In genomic region chr11:119852741-119853140, GRCh38 we compare ENCODE assay signal across 16 cellular contexts.
DNase-seq lines count a peak whose midpoint lies in the region; ATAC-seq, FAIRE-seq and TF ChIP-seq lines count a peak whose summit lies in the region.
"Had no signal": no experiment of that assay in that cellular context is flagged by ENCODE, and none has a peak within 500 bp of the region (broad histone marks: within the 10 kb centered on the region; RNA-seq: fewer than 3 reads in every experiment).

No MANE protein-coding gene starts in this region.

- no peak overlapping the region for H3K14ac ChIP-seq in trophoblast cell (ENCODE audit: low read length)

- no peak overlapping the region for H2AK5ac ChIP-seq in trophoblast cell (ENCODE audit: low read length)

- no peak overlapping the region for H2BK120ac ChIP-seq in trophoblast cell (ENCODE audit: insufficient read depth, low read length, poor library complexity)

- H4K12ac ChIP-seq in trophoblast cell (ENCODE audit: low read depth, low read length) = no peak overlapping the region

- no CpG with 5 or more reads among the region's 2 CpGs for WGBS in trophoblast cell (ENCODE audit: extremely low coverage, insufficient coverage, insufficient read length)
- WGBS in heart right ventricle, 2 donors = 54 to 68% methylated on average over 2 of the region's 2 CpGs

- DNase-seq in BE2C (peak; percentile 47), NCI-H526 (lab: John Stamatoyannopoulos, UW) (peak; percentile 68 to 83), bronchial epithelial cell (ENCODE audit: low read depth) (no peak), trophoblast cell (no peak), heart right ventricle (no peak), SK-N-DZ (ENCODE audit: low spot score) (no peak)
- DNase-seq: CD8-positive, alpha-beta memory T cell; DMS53; GOT3 had no signal

- no peaks in the 10 kb centered on the region for H3K79me2 ChIP-seq in trophoblast cell (ENCODE audit: control insufficient read depth, insufficient read depth, low read length, poor library complexity)

- H3K18ac ChIP-seq in trophoblast cell (ENCODE audit: low read length) = no peak overlapping the region

- H3K79me1 ChIP-seq in trophoblast cell (ENCODE audit: low read length) = no peaks in the 10 kb centered on the region

- no peak overlapping the region for H4K8ac ChIP-seq in trophoblast cell (ENCODE audit: low read depth, low read length)

- no peak overlapping the region for H3K23ac ChIP-seq in trophoblast cell (ENCODE audit: low read length)

- no peak overlapping the region for H3K4me3 ChIP-seq in BE2C (ENCODE audit: low read depth, low read length)
- H3K4me3 ChIP-seq in bronchial epithelial cell (ENCODE audit: low read depth, low read length) = no peak overlapping the region
- H3K4me3 ChIP-seq in trophoblast cell (ENCODE audit: low read depth, low read length) = no peak overlapping the region
- H3K4me3 ChIP-seq in heart right ventricle = no peak overlapping the region
- H3K4me3 ChIP-seq: BLaER1, HAP-1 had no signal

- H3K27me3 ChIP-seq in BE2C = no peaks in the 10 kb centered on the region
- no peaks in the 10 kb centered on the region for H3K27me3 ChIP-seq in bronchial epithelial cell (ENCODE audit: control insufficient read depth, insufficient read depth, low read length)
- H3K27me3 ChIP-seq in trophoblast cell (ENCODE audit: insufficient read depth, low read length) = no peaks in the 10 kb centered on the region
- peaks cover 0 to 10% (median 0%) of the 10 kb centered on the region in 7 donors for H3K27me3 ChIP-seq in heart right ventricle
- H3K27me3 ChIP-seq: BLaER1 had no signal

- no peak overlapping the region for H3K9ac ChIP-seq in trophoblast cell (ENCODE audit: low read length)
- H3K9ac ChIP-seq: BLaER1 had no signal

- H3K36me3 ChIP-seq in BE2C (no peaks in the 10 kb centered on the region), bronchial epithelial cell (ENCODE audit: control insufficient read depth, insufficient read depth, low read length) (no peaks in the 10 kb centered on the region), trophoblast cell (ENCODE audit: control insufficient read depth in 1 of 2, insufficient read depth in 2 of 2, low read length in 2 of 2) (no peaks in the 10 kb centered on the region), heart right ventricle (no peaks in the 10 kb centered on the region)
- H3K36me3 ChIP-seq: BLaER1, HAP-1 had no signal

- no peak overlapping the region for H2BK12ac ChIP-seq in trophoblast cell (ENCODE audit: low read length)

- TF ChIP-seq CTCF in BE2C (IDR thresholded peaks at IDR 0.05; ENCODE audit: low read depth, low read length) (no peak), bronchial epithelial cell (IDR thresholded peaks at IDR 0.05; ENCODE audit: insufficient read depth, low read length, severe bottlenecking) (no peak), heart right ventricle (IDR thresholded peaks at IDR 0.05) (no peak)

- no peak overlapping the region for H2AFZ ChIP-seq in trophoblast cell (ENCODE audit: insufficient read depth, low read length, poor library complexity)

- H3K4me1 ChIP-seq in BE2C = peaks cover 15% of the 10 kb centered on the region
- peaks cover 10 to 12% of the 10 kb centered on the region in 2 experiments for H3K4me1 ChIP-seq in trophoblast cell (ENCODE audit: control insufficient read depth in 1 of 2, insufficient read depth in 2 of 2, low read length in 2 of 2)
- peaks cover 0 to 10% (median 0%) of the 10 kb centered on the region in 9 donors for H3K4me1 ChIP-seq in heart right ventricle
- H3K4me1 ChIP-seq: HAP-1 had no signal

- ATAC-seq in heart right ventricle (no peak), HG02938 (IDR thresholded peaks at IDR 0.05; ENCODE audit: unreplicated experiment) (no peak)
- ATAC-seq: HepG2 had no signal

- no peak overlapping the region for H2BK5ac ChIP-seq in trophoblast cell (ENCODE audit: low read depth, low read length, poor library complexity)

- H4K91ac ChIP-seq in trophoblast cell (ENCODE audit: low read depth, low read length) = no peak overlapping the region

- no peaks in the 10 kb centered on the region for H3K9me3 ChIP-seq in BE2C
- H3K9me3 ChIP-seq in trophoblast cell (ENCODE audit: insufficient read depth, low read depth, low read length) = peaks cover 2% of the 10 kb centered on the region
- H3K9me3 ChIP-seq in heart right ventricle = no peaks in the 10 kb centered on the region
- H3K9me3 ChIP-seq: BLaER1, HAP-1 had no signal

- H3K4me2 ChIP-seq in trophoblast cell (ENCODE audit: low read length) = peak overlapping the region; percentile 11
- H3K4me2 ChIP-seq: BLaER1 had no signal

- H3K4ac ChIP-seq in trophoblast cell (ENCODE audit: low read depth, low read length) = no peak overlapping the region

- H3K27ac ChIP-seq in trophoblast cell (ENCODE audit: low read depth, low read length) = no peak overlapping the region
- no peak overlapping the region for H3K27ac ChIP-seq in heart right ventricle
- H3K27ac ChIP-seq: 22Rv1, BLaER1 had no signal

- FAIRE-seq in bronchial epithelial cell (lab: Jason Lieb, UNC) = peak; percentile 43
- FAIRE-seq: GM12891, HepG2, HTR-8/SVneo had no signal

- intact Hi-C loops in heart right ventricle (cut with DNase I) = no loop called here

Comparison
In these comparisons a context has a peak if more than half of its experiments do, and no peak if none do; other contexts are left out.
1. DNase-seq: peak in BE2C (single experiment) and NCI-H526 (2 of 2); none in bronchial epithelial cell (single experiment), trophoblast cell (0 of 2), heart right ventricle (0 of 2) and SK-N-DZ (single experiment).